Comparison of ENCODE assay signal across 11 cellular contexts in the genomic region with DNA sequence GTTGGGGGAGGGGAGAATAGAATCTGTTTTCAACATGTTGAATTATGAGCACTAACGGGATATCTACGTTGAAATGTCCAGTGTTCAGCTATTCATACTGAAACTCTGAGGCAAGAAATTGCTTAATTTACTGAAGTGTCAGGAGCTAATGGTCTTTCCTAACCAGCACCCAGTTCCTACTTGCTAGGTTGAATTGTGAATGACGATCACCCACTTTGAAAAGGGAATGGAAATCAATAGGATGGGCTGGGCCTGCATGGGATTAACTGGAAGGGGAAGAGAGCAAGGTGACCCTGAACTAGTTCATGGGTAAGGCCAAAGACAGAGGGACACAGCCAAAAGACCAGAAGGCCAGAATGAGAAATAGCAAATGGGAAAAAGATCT. TPM values are rescaled to one million over a fixed set of nuclear protein-coding genes. Genes with fewer than 3 reads are reported as not detected.
DNase-seq lines count a peak whose midpoint lies in the region; ATAC-seq and FAIRE-seq lines count a peak whose summit lies in the region.
"Had no signal": no experiment of that assay in that cellular context is flagged by ENCODE, and none has a peak within 500 bp of the region (broad histone marks: within the 10 kb centered on the region; RNA-seq: fewer than 3 reads in every experiment).

No MANE protein-coding gene starts in this region.

- H3K4me1 ChIP-seq in right cardiac atrium (ENCODE audit: control insufficient read depth, insufficient read depth, low read length) (peaks cover 29% of the 10 kb centered on the region), small intestine (ENCODE audit: control insufficient read depth in 2 of 2, insufficient read depth in 1 of 2, low read depth in 1 of 2, low read length in 1 of 2) (peaks cover 8 to 24% of the 10 kb centered on the region in 2 donors)

- H3K9me3 ChIP-seq in right cardiac atrium (ENCODE audit: control insufficient read depth, low read length) (no peaks in the 10 kb centered on the region), small intestine (ENCODE audit: control insufficient read depth, low read depth) (no peaks in the 10 kb centered on the region)
- H3K9me3 ChIP-seq: thoracic aorta had no signal

- H3K27me3 ChIP-seq in right cardiac atrium (ENCODE audit: control insufficient read depth, insufficient read depth) (no peaks in the 10 kb centered on the region), small intestine (ENCODE audit: control insufficient read depth in 2 of 2, insufficient read depth in 2 of 2, low read length in 2 of 2) (no peaks in the 10 kb centered on the region)

- H3K9me3 Mint-ChIP-seq in T-cell, result no peaks in the 10 kb centered on the region

- H3K27ac ChIP-seq in right cardiac atrium (ENCODE audit: low read length) (peak overlapping the region; percentile 81), small intestine (ENCODE audit: low read depth in 1 of 2, low read length in 1 of 2) (peak overlapping the region; percentile 53 to 86)
- H3K27ac ChIP-seq: thoracic aorta had no signal

- no peaks in the 10 kb centered on the region for H3K36me3 ChIP-seq in small intestine (ENCODE audit: control insufficient read depth in 2 of 2, insufficient read depth in 2 of 2, low read length in 2 of 2)
- H3K36me3 ChIP-seq: thoracic aorta had no signal

- H3K27me3 Mint-ChIP-seq in T-cell, result no peaks in the 10 kb centered on the region

- intact Hi-C loops in right cardiac atrium (cut with DNase I), result no loop called here

- FAIRE-seq in small intestine (lab: Jason Lieb, UNC) (no peak), RCC 7860 (lab: Jason Lieb, UNC) (no peak)
- FAIRE-seq: K562 had no signal

- WGBS in right cardiac atrium, result 78% methylated on average over 3 of the region's 3 CpGs
- WGBS in small intestine, 3 donors, result 77 to 92% (median 80%) methylated on average over 3 of the region's 3 CpGs

- ATAC-seq in HG03442 (IDR thresholded peaks at IDR 0.05; ENCODE audit: unreplicated experiment) (peak; percentile 12), T-cell (replicated peaks in 1 of 4) (no peak), right cardiac atrium (peak in 1 of 2 donors; percentile 7)
- ATAC-seq: K562 had no signal

- peaks cover 17% of the 10 kb centered on the region for H3K36me3 Mint-ChIP-seq in T-cell

- POLR2A ChIA-PET in T-cell (lab: Charles Lee), result interaction anchor here in 1 of 2 donors (0.6 kb wide), 1 partner anchor 169 kb away, joined by 3 read pairs; no protein-coding TSS in a partner anchor

- H3K27ac Mint-ChIP-seq in T-cell, result peak overlapping the region; percentile 17 to 83

- no peak overlapping the region for H3K4me3 ChIP-seq in right cardiac atrium (ENCODE audit: low read length)
- H3K4me3 ChIP-seq in small intestine (ENCODE audit: low read depth in 1 of 2, low read length in 2 of 2), result no peak overlapping the region
- H3K4me3 ChIP-seq: K562, thoracic aorta had no signal

- DNase-seq in T-cell (no peak), right cardiac atrium (no peak), small intestine (no peak), RCC 7860 (ENCODE audit: low spot score) (no peak), AG20443 (ENCODE audit: low spot score) (no peak)
- DNase-seq in activated CD4-positive, CD25-positive, alpha-beta regulatory T cell (lab: John Stamatoyannopoulos, UW), result no peak
- DNase-seq: NCI-H2081 treated with DMSO at 0.1 percent for 48 hours; stimulated activated CD4-positive, alpha-beta T cell treated with anti-CD3 and anti-CD28 coated beads, Interleukin-4, amount 100 ng/mL, for 1 hour had no signal

- peaks cover 59 to 60% (median 59%) of the 10 kb centered on the region in 3 donors for H3K4me1 Mint-ChIP-seq in T-cell

- H3K4me3 Mint-ChIP-seq in T-cell, result peak overlapping the region in 1 of 3 donors; percentile 4

- CTCF ChIA-PET in T-cell (lab: Charles Lee), result interaction anchor here in 1 of 2 donors (0.6 kb wide), 1 partner anchor 56 kb away, joined by 3 read pairs; no protein-coding TSS in a partner anchor

RNA-seq across cellular contexts. Expression of gene HIPK2, which starts 51.3 kb away (rescaled TPM):
- total RNA-seq in T-cell (10 to 100 TPM; 32.7 to 34.5 (median 33.5) TPM), right cardiac atrium (100 to 1,000 TPM in 2 of 4 donors, 10 to 100 TPM in 2; 92.6 to 131 (median 113) TPM)
- polyA plus RNA-seq in right cardiac atrium (72.1 TPM), small intestine (10 to 100 TPM in 1 of 3 donors, 1 to 10 TPM in 2; 3.2 to 10.1 (median 4.2) TPM)
